In genomic region chr6:1736346-1737105, GRCh38 we compare ENCODE assay signal across 17 cellular contexts.
"Had no signal": no experiment of that assay in that cellular context is flagged by ENCODE, and none has a peak within 500 bp of the region (broad histone marks: within the 10 kb centered on the region; RNA-seq: fewer than 3 reads in every experiment).

No MANE protein-coding gene starts in this region.

- H3K36me3 ChIP-seq: left lung, upper lobe of right lung had no signal

- DNase-seq: activated CD4-positive, alpha-beta T cell treated with anti-CD3 and anti-CD28 coated beads, Interleukin-2, amount 50 U/mL, for 1 hour; activated CD8-positive, alpha-beta memory T cell treated with anti-CD3 and anti-CD28 coated beads, Interleukin-2, amount 50 U/mL, for 4 hours; activated effector memory CD4-positive, alpha-beta T cell treated with anti-CD3 and anti-CD28 coated beads, Interleukin-2, amount 50 U/mL, for 16 hours; activated naive CD4-positive, alpha-beta T cell treated with anti-CD3 and anti-CD28 coated beads, Interleukin-2, amount 50 U/mL, for 16 hours; activated T-cell treated with anti-CD3 and anti-CD28 coated beads, Interleukin-2, amount 50 U/mL, for 48 hours; aorta; foreskin keratinocyte; midbrain; stimulated activated CD4-positive, alpha-beta T cell treated with anti-CD3 and anti-CD28 coated beads, Interleukin-12 subunit alpha, Interleukin-12 subunit beta, amount 100 ng/mL, for 4 hours; stimulated activated CD4-positive, alpha-beta T cell treated with anti-CD3 and anti-CD28 coated beads, Interleukin-1b, Interleukin-23, amount 100 ng/mL, for 48 hours; stimulated activated CD8-positive, alpha-beta memory T cell treated with anti-CD3 and anti-CD28 coated beads, Interleukin-4, amount 100 ng/mL, for 48 hours; stimulated activated naive CD4-positive, alpha-beta T cell; upper lobe of right lung had no signal

- ATAC-seq: foreskin keratinocyte, left lung, upper lobe of right lung had no signal

- H3K27me3 ChIP-seq: foreskin keratinocyte, left lung, upper lobe of right lung had no signal

- FAIRE-seq: keratinocyte, TTC549 had no signal

- H3K27ac ChIP-seq: coronary artery, foreskin keratinocyte, left lung, upper lobe of right lung had no signal

- H3K9me3 ChIP-seq: left lung, upper lobe of right lung had no signal

- H3K4me1 ChIP-seq: foreskin keratinocyte, left lung, upper lobe of right lung had no signal

- H3K4me3 ChIP-seq: coronary artery, left lung, upper lobe of right lung had no signal
